Comparison of ENCODE assay signal across 8 cellular contexts in the genomic region with DNA sequence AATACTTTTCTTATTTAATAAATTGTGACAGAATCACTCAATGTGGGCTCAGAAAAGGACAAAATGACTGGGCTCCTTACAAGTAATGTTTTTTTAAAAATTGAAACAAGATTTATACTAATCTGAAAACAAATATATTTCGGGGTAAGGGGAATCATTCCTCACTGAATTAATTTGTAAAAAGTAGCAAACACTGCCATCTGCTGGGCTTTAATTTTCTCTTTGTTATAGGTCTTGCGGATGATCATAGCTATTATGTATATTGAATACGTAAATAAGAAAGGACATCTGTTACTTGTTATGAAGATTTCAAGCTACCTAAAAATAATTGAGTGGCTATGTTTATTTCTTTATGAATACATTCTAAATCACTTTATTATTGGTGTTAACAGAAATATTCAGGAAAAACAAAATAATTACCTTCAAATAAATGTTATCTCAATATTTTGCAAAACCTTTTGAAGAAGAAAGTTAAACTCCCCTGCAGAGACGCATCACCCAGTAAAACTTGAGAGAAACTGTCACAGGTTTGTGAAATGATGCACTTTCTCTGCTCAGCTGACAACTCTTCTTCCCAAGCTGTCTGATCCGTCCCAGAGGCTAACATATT. TPM values are rescaled to one million over a fixed set of nuclear protein-coding genes. Genes with fewer than 3 reads are reported as not detected.
A peak's percentile ranks its signal among the peaks of the same experiment; 100 is the strongest.
DNase-seq lines count a peak whose midpoint lies in the region; ATAC-seq, FAIRE-seq and TF ChIP-seq lines count a peak whose summit lies in the region.

No MANE protein-coding gene starts in this region.

- H3K27ac ChIP-seq in VCaP, result peak overlapping the region; percentile 58

- FAIRE-seq in frontal cortex (lab: Jason Lieb, UNC), result peak; percentile 98

- ATAC-seq in GM18858 (IDR thresholded peaks at IDR 0.05; ENCODE audit: unreplicated experiment), result no peak
- no peak for ATAC-seq in HG03378 (IDR thresholded peaks at IDR 0.05; ENCODE audit: unreplicated experiment)

- peak; percentile 62 for DNase-seq in A172 (ENCODE audit: low spot score)
- DNase-seq in GM03348 (ENCODE audit: low spot score), result peak; percentile 52
- DNase-seq in NCI-H2081 (lab: John Stamatoyannopoulos, UW), result peak; percentile 74 to 79
- peak in 1 of 2 donors; percentile 30 for DNase-seq in frontal cortex (ENCODE audit: low spot score in 2 of 2)
- DNase-seq in putamen (ENCODE audit: low spot score), result peak; percentile 83

- TF ChIP-seq CTCF in VCaP (conservative IDR thresholded peaks at IDR 0.05), result peak; percentile 66

RNA-seq across cellular contexts. Expression of a gene that starts 17.8 kb away (rescaled TPM):
- total RNA-seq in A172 (2014; rRNA removed; shearing (Covaris generic)), result 1.0 TPM in 1 of 2 replicates, not detected in the other
- 50.5 TPM for total RNA-seq in frontal cortex

Comparison
In these comparisons a context has a peak if more than half of its experiments do, and no peak if none do; other contexts are left out.
1. RNA of a gene that starts 17.8 kb away (total RNA-seq): 50.5 TPM in frontal cortex (single experiment); 1.0 TPM in A172; every median in the first group is over 10 times any median in the second.